12 cellular contexts compared by ENCODE assay signal in genomic region chr3:82329300-82329699, GRCh38.
DNase-seq lines count a peak whose midpoint lies in the region; ATAC-seq and TF ChIP-seq lines count a peak whose summit lies in the region.
"Had no signal": no experiment of that assay in that cellular context is flagged by ENCODE, and none has a peak within 500 bp of the region (broad histone marks: within the 10 kb centered on the region; RNA-seq: fewer than 3 reads in every experiment).

No MANE protein-coding gene starts in this region.

- ATAC-seq in right lobe of liver (no peak), GM21526 (IDR thresholded peaks at IDR 0.05; ENCODE audit: low FRiP score, unreplicated experiment) (no peak), GM19023 (IDR thresholded peaks at IDR 0.05; ENCODE audit: unreplicated experiment) (no peak), GM21529 (IDR thresholded peaks at IDR 0.05; ENCODE audit: unreplicated experiment) (no peak)

- H3K4me1 Mint-ChIP-seq in Caco-2 (ENCODE audit: low read depth, unreplicated experiment) = no peaks in the 10 kb centered on the region

- in situ Hi-C loops in GM23248 (cut with MboI) = no loop called here

- CTCF ChIA-PET in Caco-2 (lab: Charles Lee) = no interaction called here

- no peaks in the 10 kb centered on the region for H3F3A ChIP-seq in GM23248 (ENCODE audit: insufficient read depth)

- TF ChIP-seq CTCF in Caco-2 (IDR thresholded peaks at IDR 0.05; ENCODE audit: insufficient read depth in 1 of 2, low read depth in 1 of 2, low read length in 1 of 2, severe bottlenecking in 1 of 2, unreplicated experiment in 1 of 2) = peak; percentile 10 to 19
- TF ChIP-seq CTCF in right lobe of liver (IDR thresholded peaks at IDR 0.05) = peak; percentile 21 to 47 (median 43)

- no peak overlapping the region for H3K27ac Mint-ChIP-seq in Caco-2 (ENCODE audit: unreplicated experiment)

- H4K20me1 ChIP-seq in GM23248 (ENCODE audit: insufficient read depth) = no peaks in the 10 kb centered on the region

- H3K9me3 ChIP-seq in Caco-2 = no peaks in the 10 kb centered on the region
- H3K9me3 ChIP-seq in GM23248 (ENCODE audit: low read depth) = no peaks in the 10 kb centered on the region
- H3K9me3 ChIP-seq in adipocyte (ENCODE audit: control insufficient read depth, low read length) = no peaks in the 10 kb centered on the region
- H3K9me3 ChIP-seq in right lobe of liver = no peaks in the 10 kb centered on the region
- H3K9me3 ChIP-seq: testis had no signal

- H3K27me3 ChIP-seq in Caco-2 (replicated peaks; ENCODE audit: control insufficient read depth, insufficient read depth, low read length) = no peaks in the 10 kb centered on the region
- H3K27me3 ChIP-seq in GM23248 (replicated peaks; ENCODE audit: insufficient read depth) = no peaks in the 10 kb centered on the region
- H3K27me3 ChIP-seq in adipocyte (replicated peaks; ENCODE audit: control insufficient read depth, insufficient read depth, low read length) = no peaks in the 10 kb centered on the region
- H3K27me3 ChIP-seq in right lobe of liver = no peaks in the 10 kb centered on the region
- H3K27me3 ChIP-seq: testis had no signal

- no peak overlapping the region for H2AFZ ChIP-seq in GM23248

- H3K4me3 ChIP-seq in Caco-2 (ENCODE audit: low read depth, low read length) (no peak overlapping the region), GM23248 (no peak overlapping the region), adipocyte (ENCODE audit: low read length) (no peak overlapping the region), right lobe of liver (no peak overlapping the region)

- DNase-seq in Caco-2 = no peak
- peak; percentile 25 for DNase-seq in GM23248
- DNase-seq in adipocyte (ENCODE audit: low read depth) = peak; percentile 48
- DNase-seq in right lobe of liver = no peak
- no peak for DNase-seq in NCI-H345 (lab: John Stamatoyannopoulos, UW)
- DNase-seq: activated CD8-positive, alpha-beta memory T cell treated with anti-CD3 and anti-CD28 coated beads, Interleukin-2, amount 50 U/mL, for 48 hours; NCI-H1105 treated with DMSO at 0.1 percent for 48 hours; T-helper 2 cell; testis had no signal

- no peaks in the 10 kb centered on the region for H3K36me3 ChIP-seq in Caco-2 (ENCODE audit: control insufficient read depth, insufficient read depth, low read length)
- H3K36me3 ChIP-seq in GM23248 (ENCODE audit: low read depth) = no peaks in the 10 kb centered on the region
- H3K36me3 ChIP-seq in adipocyte (ENCODE audit: control insufficient read depth, insufficient read depth, low read length, severe bottlenecking) = no peaks in the 10 kb centered on the region
- no peaks in the 10 kb centered on the region for H3K36me3 ChIP-seq in right lobe of liver

- no peaks in the 10 kb centered on the region for H3K9me2 ChIP-seq in GM23248 (ENCODE audit: insufficient read depth)

- TF ChIP-seq POLR2A in right lobe of liver (IDR thresholded peaks at IDR 0.05) = no peak

- H3K27ac ChIP-seq in GM23248 (no peak overlapping the region), right lobe of liver (no peak overlapping the region)
- H3K27ac ChIP-seq: testis had no signal

- intact Hi-C loops in Caco-2 (cut with micrococcal nuclease; ENCODE audit: unreplicated experiment) = no loop called here
- intact Hi-C loops in right lobe of liver (cut with DNase I) = no loop called here

- no peaks in the 10 kb centered on the region for H3K9me3 Mint-ChIP-seq in Caco-2 (ENCODE audit: unreplicated experiment)

- no peak overlapping the region for H3K9ac ChIP-seq in GM23248
- no peak overlapping the region for H3K9ac ChIP-seq in adipocyte (ENCODE audit: low read length)

- H3K27me3 Mint-ChIP-seq in Caco-2 (ENCODE audit: insufficient read depth, unreplicated experiment) = no peaks in the 10 kb centered on the region

- no peaks in the 10 kb centered on the region for H3K36me3 Mint-ChIP-seq in Caco-2 (ENCODE audit: insufficient read depth, unreplicated experiment)

- BruUV-seq in Caco-2 (replicated peaks; lab: Mats Ljungman, UMichigan) = no TSS peak

- no peak overlapping the region for H3K4me3 Mint-ChIP-seq in Caco-2 (ENCODE audit: unreplicated experiment)

- H3K4me1 ChIP-seq in Caco-2 (no peaks in the 10 kb centered on the region), GM23248 (ENCODE audit: insufficient read depth) (no peaks in the 10 kb centered on the region), adipocyte (ENCODE audit: control insufficient read depth, insufficient read depth, low read length) (no peaks in the 10 kb centered on the region), right lobe of liver (no peaks in the 10 kb centered on the region)
- H3K4me1 ChIP-seq: testis had no signal

- POLR2A ChIA-PET in Caco-2 (lab: Charles Lee) = no interaction called here

- WGBS in GM23248 (ENCODE audit: low coverage in 1 of 2, low lambda C conversion rate in 2 of 2, missing lambda C conversion rate in 2 of 2), 2 experiments = 9 to 15% methylated on average over 2 of the region's 2 CpGs
- 38% methylated on average over 2 of the region's 2 CpGs for WGBS in right lobe of liver (ENCODE audit: insufficient coverage, low coverage, low lambda C conversion rate, missing lambda C conversion rate)

- no peaks in the 10 kb centered on the region for H3K79me2 ChIP-seq in GM23248 (ENCODE audit: insufficient read depth)

- no peak overlapping the region for H3K4me2 ChIP-seq in GM23248 (ENCODE audit: unreplicated experiment)

Comparison
In these comparisons a context has a peak if more than half of its experiments do, and no peak if none do; other contexts are left out.
1. DNase-seq: peak in GM23248 (single experiment) and adipocyte (single experiment); none in Caco-2 (0 of 2), right lobe of liver (0 of 3) and NCI-H345 (single experiment).